ENCODE assay signal across 25 cellular contexts in the genomic region with DNA sequence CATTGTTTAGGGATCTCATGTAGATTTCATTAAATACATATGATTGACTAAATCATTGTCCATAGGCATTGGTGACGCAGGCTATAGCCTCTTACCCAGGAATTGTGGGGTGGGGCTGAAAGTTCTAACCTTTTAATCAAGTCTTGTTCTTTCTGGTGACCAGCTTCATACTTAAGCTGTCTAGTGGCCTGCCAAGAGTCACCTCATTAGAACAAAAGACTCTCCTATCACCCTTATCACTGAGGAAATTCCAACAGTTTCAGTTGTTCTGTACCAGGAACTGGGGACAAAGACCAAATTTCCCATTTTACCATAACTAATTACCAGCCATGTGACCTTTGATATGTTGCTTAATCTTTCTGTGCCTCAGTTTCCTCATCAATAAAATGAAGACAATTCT.
"Had no signal": no experiment of that assay in that cellular context is flagged by ENCODE, and none has a peak within 500 bp of the region (broad histone marks: within the 10 kb centered on the region; RNA-seq: fewer than 3 reads in every experiment).

No MANE protein-coding gene starts in this region.

- H3K27me3 ChIP-seq: foreskin keratinocyte, testis, upper lobe of right lung had no signal

- H3K27ac Mint-ChIP-seq: activated naive CD8-positive, alpha-beta T cell; brain; T-helper 1 cell treated with Interleukin-12 subunit alpha and Interleukin-12 subunit beta and Interleukin-4 antibody, amounts not matched to agents 30 μg/mL and 1 μg/mL, for 36 hours had no signal

- H3K9me3 Mint-ChIP-seq: nephron; T-helper 1 cell treated with Interleukin-12 subunit alpha and Interleukin-12 subunit beta and Interleukin-4 antibody, amounts not matched to agents 30 μg/mL and 1 μg/mL, for 36 hours had no signal

- DNase-seq: activated CD4-positive, alpha-beta T cell treated with anti-CD3 and anti-CD28 coated beads for 48 hours; activated CD4-positive, alpha-beta T cell treated with anti-CD3 and anti-CD28 coated beads, Interleukin-2, amount 50 U/mL, for 48 hours; activated CD8-positive, alpha-beta memory T cell treated with anti-CD3 and anti-CD28 coated beads for 24 hours; activated effector memory CD4-positive, alpha-beta T cell treated with Interleukin-2 at 50 U/mL for 16 hours; activated naive CD4-positive, alpha-beta T cell treated with Interleukin-2 at 50 U/mL for 16 hours; anterior cingulate cortex; central memory CD4-positive, alpha-beta T cell; foreskin keratinocyte; islet precursor cell; left colon; psoas muscle; stimulated activated CD4-positive, alpha-beta T cell treated with anti-CD3 and anti-CD28 coated beads, Interleukin-4, amount 100 ng/mL, for 1 hour; stimulated activated naive CD8-positive, alpha-beta T cell treated with anti-CD3 and anti-CD28 coated beads, Interleukin-15, Interleukin-2, amounts not matched to agents 100 U/mL and 50 U/mL, for 24 hours; SW 1271; T-helper 9 cell; testis; upper lobe of right lung; WERI-Rb-1 had no signal

- ATAC-seq: activated CD4-positive, CD25-positive, alpha-beta regulatory T cell treated with anti-CD3 and anti-CD28 coated beads, Interleukin-2, amount 50 U/mL, for 24 hours; esophagus mucosa; foreskin keratinocyte; left colon; psoas muscle; stimulated activated naive CD8-positive, alpha-beta T cell treated with anti-CD3 and anti-CD28 coated beads, Interleukin-15, Interleukin-2, amounts not matched to agents 100 U/mL and 50 U/mL, for 24 hours; upper lobe of right lung had no signal

- H3K4me1 ChIP-seq: foreskin keratinocyte, psoas muscle, testis, upper lobe of right lung had no signal

- H3K36me3 Mint-ChIP-seq: activated naive CD8-positive, alpha-beta T cell; brain had no signal

- H3K27me3 Mint-ChIP-seq: brain had no signal

- H3K9me3 ChIP-seq: psoas muscle, testis, upper lobe of right lung had no signal

- H3K36me3 ChIP-seq: upper lobe of right lung, WERI-Rb-1 had no signal

- H3K4me3 Mint-ChIP-seq: activated naive CD8-positive, alpha-beta T cell; brain; nephron; T-helper 1 cell treated with Interleukin-12 subunit alpha and Interleukin-12 subunit beta and Interleukin-4 antibody, amounts not matched to agents 30 μg/mL and 1 μg/mL, for 36 hours had no signal

- H3K4me3 ChIP-seq: lung, psoas muscle, testis, upper lobe of right lung had no signal

- H3K27ac ChIP-seq: foreskin keratinocyte, psoas muscle, testis, upper lobe of right lung, WERI-Rb-1 had no signal
